ENCODE assay signal across 8 cellular contexts in genomic region chr7:114085592-114086490, GRCh38.
DNase-seq lines count a peak whose midpoint lies in the region; ATAC-seq and TF ChIP-seq lines count a peak whose summit lies in the region.

No MANE protein-coding gene starts in this region.

- no peak overlapping the region for H3K27ac ChIP-seq in CD4-positive, alpha-beta T cell (ENCODE audit: low read depth, low read length)
- H3K27ac ChIP-seq in temporal lobe (ENCODE audit: low read depth, low read length) = peak overlapping the region; percentile 44

- no peaks in the 10 kb centered on the region for H3K9me3 ChIP-seq in CD4-positive, alpha-beta T cell (ENCODE audit: control insufficient read depth, low read length)

- H3K27me3 ChIP-seq in CD4-positive, alpha-beta T cell (ENCODE audit: control insufficient read depth, insufficient read depth, low read length) = peaks cover 84% of the 10 kb centered on the region

- H3K9me3 Mint-ChIP-seq in CD4-positive, alpha-beta T cell = no peaks in the 10 kb centered on the region
- H3K9me3 Mint-ChIP-seq in endothelial cell (ENCODE audit: unreplicated experiment) (no peaks in the 10 kb centered on the region), memory B cell (no peaks in the 10 kb centered on the region)

- peak in 1 of 10 experiments; percentile 11 for DNase-seq in CD4-positive, alpha-beta T cell
- DNase-seq in NCI-H146 treated with DMSO at 0.1 percent for 48 hours (lab: John Stamatoyannopoulos, UW; ENCODE audit: unreplicated experiment) (peak; percentile 34), T-helper 9 cell (peak; percentile 15), endothelial cell (ENCODE audit: low spot score) (peak; percentile 75), memory B cell (ENCODE audit: low spot score in 2 of 2) (peak; percentile 14 to 16)
- no peak for DNase-seq in stimulated activated CD4-positive, alpha-beta T cell treated with anti-CD3 and anti-CD28 coated beads, Interleukin-1b, Interleukin-23, amount 100 ng/mL, for 48 hours

- peak overlapping the region; percentile 78 for H3K4me3 Mint-ChIP-seq in CD4-positive, alpha-beta T cell
- H3K4me3 Mint-ChIP-seq in endothelial cell (ENCODE audit: unreplicated experiment) (peak overlapping the region; percentile 97), memory B cell (peak overlapping the region; percentile 92)

- POLR2A ChIA-PET in CD4-positive, alpha-beta T cell (lab: Charles Lee) = no interaction called here

- TF ChIP-seq CTCF in CD4-positive, alpha-beta T cell (IDR thresholded peaks at IDR 0.05) = no peak
- TF ChIP-seq CTCF in endothelial cell (IDR thresholded peaks at IDR 0.05; ENCODE audit: unreplicated experiment) = no peak

- H3K27me3 Mint-ChIP-seq in CD4-positive, alpha-beta T cell = peaks cover 70% of the 10 kb centered on the region
- H3K27me3 Mint-ChIP-seq in endothelial cell (ENCODE audit: unreplicated experiment) (peaks cover 19% of the 10 kb centered on the region), memory B cell (peaks cover 33% of the 10 kb centered on the region)

- H3K4me1 Mint-ChIP-seq in CD4-positive, alpha-beta T cell (ENCODE audit: low read depth) = peaks cover 36% of the 10 kb centered on the region
- peaks cover 33% of the 10 kb centered on the region for H3K4me1 Mint-ChIP-seq in endothelial cell (ENCODE audit: unreplicated experiment)
- H3K4me1 Mint-ChIP-seq in memory B cell = peaks cover 37% of the 10 kb centered on the region

- no peaks in the 10 kb centered on the region for H3K36me3 Mint-ChIP-seq in CD4-positive, alpha-beta T cell (ENCODE audit: low read depth)
- H3K36me3 Mint-ChIP-seq in endothelial cell (ENCODE audit: low read depth, unreplicated experiment) (no peaks in the 10 kb centered on the region), memory B cell (no peaks in the 10 kb centered on the region)

- H3K27ac Mint-ChIP-seq in CD4-positive, alpha-beta T cell = no peak overlapping the region
- H3K27ac Mint-ChIP-seq in endothelial cell (ENCODE audit: unreplicated experiment) (peak overlapping the region; percentile 95), memory B cell (peak overlapping the region; percentile 42)

- CTCF ChIA-PET in CD4-positive, alpha-beta T cell (lab: Charles Lee) = interaction anchor here (0.6 kb wide), 1 partner anchor 14 kb away, joined by 3 read pairs; no protein-coding TSS in a partner anchor

- peak; percentile 39 for ATAC-seq in CD4-positive, alpha-beta T cell (ENCODE audit: poor library complexity)
- ATAC-seq in GM19463 (IDR thresholded peaks at IDR 0.05; ENCODE audit: unreplicated experiment) = peak; percentile 28
- ATAC-seq in memory B cell (ENCODE audit: low read depth) = peak; percentile 55

- intact Hi-C loops in CD4-positive, alpha-beta T cell (cut with DNase I, micrococcal nuclease) = no loop called here
